Comparison of ENCODE assay signal across 14 cellular contexts in the genomic region with DNA sequence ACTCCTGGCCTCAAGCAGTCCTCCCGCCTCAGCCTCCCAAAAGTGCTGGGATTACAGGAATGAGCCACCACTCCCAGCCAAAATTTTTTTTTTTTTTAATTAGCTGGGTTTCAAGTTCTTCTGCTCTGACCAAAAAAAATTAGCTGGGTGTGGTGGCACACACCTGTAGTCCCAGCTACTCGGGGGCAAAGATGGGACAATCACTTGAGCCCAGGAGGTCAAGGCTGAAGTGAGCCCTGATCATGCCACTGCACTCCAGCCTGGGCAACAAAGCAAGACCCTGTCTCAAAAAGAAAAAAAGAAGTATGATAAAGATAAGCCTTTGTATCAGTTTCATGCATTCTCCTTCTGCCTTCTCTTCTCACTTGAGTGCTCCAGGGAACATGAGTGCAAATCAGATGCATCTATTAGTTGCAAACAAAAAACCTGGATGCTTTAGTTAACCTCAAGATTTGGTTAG. TPM values are rescaled to one million over a fixed set of nuclear protein-coding genes. Genes with fewer than 3 reads are reported as not detected.
DNase-seq lines count a peak whose midpoint lies in the region; ATAC-seq, FAIRE-seq and TF ChIP-seq lines count a peak whose summit lies in the region.
"Had no signal": no experiment of that assay in that cellular context is flagged by ENCODE, and none has a peak within 500 bp of the region (broad histone marks: within the 10 kb centered on the region; RNA-seq: fewer than 3 reads in every experiment).

No MANE protein-coding gene starts in this region.

- no peak overlapping the region for H2AFZ ChIP-seq in K562 (ENCODE audit: low read depth, low read length)

- H3K9ac ChIP-seq in K562 (ENCODE audit: insufficient read depth in 1 of 2, low read depth in 2 of 2, low read length in 2 of 2) (no peak overlapping the region), mucosa of stomach (ENCODE audit: low read length) (peak overlapping the region; percentile 99)

- H3K4me3 ChIP-seq in left ventricle myocardium inferior (peak overlapping the region; percentile 75), K562 (no peak overlapping the region), mucosa of stomach (ENCODE audit: low read length) (peak overlapping the region; percentile 62), upper lobe of right lung (no peak overlapping the region)
- H3K4me3 ChIP-seq: skin epidermis had no signal

- TF ChIP-seq EP300 in K562 (IDR thresholded peaks at IDR 0.05; ENCODE audit: low read length): no peak

- TF ChIP-seq POLR2A in K562 (conservative IDR thresholded peaks at IDR 0.05): no peak

- no peak for FAIRE-seq in K562 (lab: Jason Lieb, UNC)
- FAIRE-seq: bronchial epithelial cell had no signal

- POLR2A ChIA-PET in K562 (lab: Yijun Ruan, JAX): interaction anchor here (0.7 to 8.6 kb wide), 13 partner anchors 11 to 1198 kb away, joined by 3 to 66 read pairs (median 4); partner anchors contain the start of gene NOB1

- H3K27ac ChIP-seq in left ventricle myocardium inferior (replicated peaks) (peak overlapping the region; percentile 94), K562 (ENCODE audit: extremely low read depth, low read depth, low read length) (peak overlapping the region; percentile 97; the same call in 1 of the 3 replicates), upper lobe of right lung (peak overlapping the region; percentile 88)
- H3K27ac ChIP-seq: HL-60 had no signal

- H3K9me3 ChIP-seq in left ventricle myocardium inferior (replicated peaks) (no peaks in the 10 kb centered on the region), K562 (replicated peaks; ENCODE audit: control insufficient read depth, insufficient read depth, low read depth, low read length) (no peaks in the 10 kb centered on the region), mucosa of stomach (ENCODE audit: control insufficient read depth, low read length) (no peaks in the 10 kb centered on the region), upper lobe of right lung (no peaks in the 10 kb centered on the region)

- peak overlapping the region; percentile 13; the same call in 1 of the 2 replicates for H3K4me2 ChIP-seq in K562 (ENCODE audit: insufficient read depth, low read length)

- 100% methylated on average over 2 of the region's 2 CpGs for WGBS in K562 (ENCODE audit: insufficient coverage, low coverage, missing lambda C conversion rate)

- H3K36me3 ChIP-seq in left ventricle myocardium inferior (no peaks in the 10 kb centered on the region), K562 (ENCODE audit: control insufficient read depth, insufficient read depth, low read length) (peaks cover 6% of the 10 kb centered on the region; the same call in 1 of the 3 replicates), mucosa of stomach (ENCODE audit: control insufficient read depth, insufficient read depth, low read length) (no peaks in the 10 kb centered on the region), upper lobe of right lung (no peaks in the 10 kb centered on the region)

- no TSS peak for BruUV-seq in K562 (replicated peaks; lab: Mats Ljungman, UMichigan)

- no peak for TF ChIP-seq CTCF in left ventricle myocardium inferior (IDR thresholded peaks at IDR 0.05; ENCODE audit: borderline replicate concordance)
- TF ChIP-seq CTCF in K562 (IDR thresholded peaks at IDR 0.05 in 2 of 3, conservative IDR thresholded peaks at IDR 0.05 in 1 of 3; ENCODE audit: insufficient read depth in 2 of 3, low read depth in 1 of 3, low read length in 3 of 3): no peak
- TF ChIP-seq CTCF in upper lobe of right lung (IDR thresholded peaks at IDR 0.05): no peak
- no peak for TF ChIP-seq CTCF in GM10266 (IDR thresholded peaks at IDR 0.05; ENCODE audit: control insufficient read depth, insufficient read depth, low read depth, missing control alignments)

- ATAC-seq in K562 (no peak), upper lobe of right lung (no peak), GM18519 (IDR thresholded peaks at IDR 0.05; ENCODE audit: low FRiP score, unreplicated experiment) (no peak), esophagus mucosa (no peak)

- TF ChIP-seq RAD21 in K562 (CRISPR knock-in tag; conservative IDR thresholded peaks at IDR 0.05 in 1 of 2, IDR thresholded peaks at IDR 0.05 in 1 of 2): no peak

- H3K27me3 ChIP-seq in left ventricle myocardium inferior (ENCODE audit: low read depth): no peaks in the 10 kb centered on the region
- no peaks in the 10 kb centered on the region; a peak in 1 of 5 replicates for H3K27me3 ChIP-seq in K562 (ENCODE audit: control insufficient read depth in 2 of 2, insufficient read depth in 2 of 2, low read length in 2 of 2)
- no peaks in the 10 kb centered on the region for H3K27me3 ChIP-seq in mucosa of stomach (ENCODE audit: control insufficient read depth, insufficient read depth, low read length)
- no peaks in the 10 kb centered on the region for H3K27me3 ChIP-seq in upper lobe of right lung

- H3K4me1 ChIP-seq in left ventricle myocardium inferior (peaks cover 38% of the 10 kb centered on the region), K562 (replicated peaks in 1 of 2; ENCODE audit: control insufficient read depth in 2 of 2, insufficient read depth in 2 of 2, low read length in 2 of 2) (peaks cover 26 to 44% of the 10 kb centered on the region in 2 experiments; a peak in 4 of 5 replicates), mucosa of stomach (ENCODE audit: control insufficient read depth, insufficient read depth, low read length) (peaks cover 15% of the 10 kb centered on the region), upper lobe of right lung (peaks cover 17% of the 10 kb centered on the region)

- H3K79me2 ChIP-seq in K562 (ENCODE audit: control insufficient read depth, insufficient read depth, low read length): peaks cover 57% of the 10 kb centered on the region

- no peaks in the 10 kb centered on the region for H4K20me1 ChIP-seq in K562 (replicated peaks; ENCODE audit: control insufficient read depth, insufficient read depth, low read length)

- in situ Hi-C loops in K562 (cut with MboI): no loop called here

- intact Hi-C loops in left ventricle myocardium inferior (cut with micrococcal nuclease) (no loop called here), cardiac septum (cut with DNase I) (no loop called here), K562 (cut with micrococcal nuclease) (no loop called here), upper lobe of right lung (cut with DNase I) (no loop called here)

- CTCF ChIA-PET in K562 (lab: Yijun Ruan, JAX; ENCODE audit: low intra/inter-chr PET ratio): no interaction called here

- DNase-seq in left ventricle myocardium inferior (no peak), cardiac septum (ENCODE audit: low spot score) (no peak), K562 (ENCODE audit: extremely low read depth in 1 of 4, low spot score in 3 of 4) (no peak), upper lobe of right lung (no peak), GM10266 (ENCODE audit: extremely low spot score) (no peak)
- DNase-seq: NCI-H1105 treated with DMSO at 0.1 percent for 48 hours; NCI-H748 treated with DMSO at 0.1 percent for 48 hours; stimulated activated CD8-positive, alpha-beta memory T cell treated with anti-CD3 and anti-CD28 coated beads, Interleukin-4, amount 100 ng/mL, for 48 hours had no signal

- H3K9me1 ChIP-seq in K562 (ENCODE audit: control insufficient read depth, insufficient read depth, low read length): no peaks in the 10 kb centered on the region

RNA-seq across cellular contexts. Expression of gene NQO1, which starts 1.9 kb away (rescaled TPM):
- total RNA-seq in left ventricle myocardium inferior (22.7 TPM), cardiac septum (15.8 TPM), K562 (2014; rRNA removed) (88.9 and 98.8 TPM in 2 replicates), K562 (2014; rRNA removed; fragmentation: Illumina TruSeq; extraction: Trizol) (133 and 142 TPM in 2 replicates), K562 (2015; rRNA removed; fragmentation: Illumina TruSeq; extraction: Trizol) (198 and 202 TPM in 2 replicates), K562 (2021) (102 and 105 TPM in 2 replicates), upper lobe of right lung (77.7 TPM), esophagus mucosa (84.6 TPM)
- total RNA-seq in K562 (2011; cell fraction: chromatin; rRNA removed; ENCODE audit: low replicate concordance): 13.6 and 15.9 TPM in 2 replicates
- 12.1 and 13.3 TPM in 2 replicates for total RNA-seq in K562 (2011; cell fraction: nucleolus; rRNA removed)
- total RNA-seq in K562 (2011; cell fraction: nucleoplasm; rRNA removed): 12.6 and 16.4 TPM in 2 replicates
- polyA plus RNA-seq in K562 (2011; rRNA removed) (78.0 and 122 TPM in 2 replicates), K562 (2014; fragmentation: Illumina TruSeq; extraction: Trizol) (140 and 142 TPM in 2 replicates), K562 (2014; fragmentation: Nextera tagmentation; extraction: Ambion mirVana) (100 to 1,000 TPM in 1 of 2 experiments, 10 to 100 TPM in 1; 96.7 to 152 TPM), K562 (2014; rRNA removed) (116 and 122 TPM in 2 replicates)
- 75.5 and 96.1 TPM in 2 replicates for polyA plus RNA-seq in K562 (2011; cell fraction: cytosol; rRNA removed)
- 20.9 and 23.0 TPM in 2 replicates for polyA plus RNA-seq in K562 (2011; cell fraction: nucleus; rRNA removed)
- polyA plus RNA-seq in K562 (2012): 174 and 178 TPM in 2 replicates
- polyA minus RNA-seq in K562 (2011; rRNA and poly(A)+ RNA removed): 41.7 and 49.6 TPM in 2 replicates
- 19.7 and 29.8 TPM in 2 replicates for polyA minus RNA-seq in K562 (2011; cell fraction: cytosol; rRNA and poly(A)+ RNA removed)
- 3.0 and 6.7 TPM in 2 replicates for polyA minus RNA-seq in K562 (2011; cell fraction: nucleus; rRNA and poly(A)+ RNA removed)

RNA-seq across cellular contexts. Expression of gene NOB1, which starts 30.3 kb away (rescaled TPM):
- total RNA-seq in left ventricle myocardium inferior (14.7 TPM), cardiac septum (16.1 TPM), K562 (2014; rRNA removed) (91.1 and 91.3 TPM in 2 replicates), K562 (2014; rRNA removed; fragmentation: Illumina TruSeq; extraction: Trizol) (61.3 and 63.6 TPM in 2 replicates), K562 (2015; rRNA removed; fragmentation: Illumina TruSeq; extraction: Trizol) (81.2 and 85.7 TPM in 2 replicates), K562 (2021) (117 and 119 TPM in 2 replicates), upper lobe of right lung (32.0 TPM), esophagus mucosa (59.9 TPM)
- 105 and 163 TPM in 2 replicates for total RNA-seq in K562 (2011; cell fraction: chromatin; rRNA removed; ENCODE audit: low replicate concordance)
- total RNA-seq in K562 (2011; cell fraction: nucleolus; rRNA removed): 111 and 135 TPM in 2 replicates
- total RNA-seq in K562 (2011; cell fraction: nucleoplasm; rRNA removed): 77.2 and 104 TPM in 2 replicates
- polyA plus RNA-seq in K562 (2011; rRNA removed) (116 and 135 TPM in 2 replicates), K562 (2014; fragmentation: Illumina TruSeq; extraction: Trizol) (129 and 135 TPM in 2 replicates), K562 (2014; fragmentation: Nextera tagmentation; extraction: Ambion mirVana) (100 to 1,000 TPM in 1 of 2 experiments, 10 to 100 TPM in 1; 42.4 to 139 TPM), K562 (2014; rRNA removed) (148 and 150 TPM in 2 replicates)
- polyA plus RNA-seq in K562 (2011; cell fraction: cytosol; rRNA removed): 157 and 178 TPM in 2 replicates
- 86.6 and 87.3 TPM in 2 replicates for polyA plus RNA-seq in K562 (2011; cell fraction: nucleus; rRNA removed)
- 117 and 160 TPM in 2 replicates for polyA plus RNA-seq in K562 (2012)
- polyA minus RNA-seq in K562 (2011; rRNA and poly(A)+ RNA removed): 122 and 124 TPM in 2 replicates
- polyA minus RNA-seq in K562 (2011; cell fraction: cytosol; rRNA and poly(A)+ RNA removed): 84.0 and 111 TPM in 2 replicates
- polyA minus RNA-seq in K562 (2011; cell fraction: nucleus; rRNA and poly(A)+ RNA removed): 40.3 and 72.0 TPM in 2 replicates

RNA-seq across cellular contexts. Expression of gene WWP2, which starts 37.7 kb away (rescaled TPM):
- total RNA-seq in left ventricle myocardium inferior (21.3 TPM), cardiac septum (23.8 TPM), K562 (2014; rRNA removed) (14.9 and 20.6 TPM in 2 replicates), K562 (2014; rRNA removed; fragmentation: Illumina TruSeq; extraction: Trizol) (14.6 and 17.4 TPM in 2 replicates), K562 (2015; rRNA removed; fragmentation: Illumina TruSeq; extraction: Trizol) (15.3 and 15.8 TPM in 2 replicates), K562 (2021) (33.7 and 34.4 TPM in 2 replicates), upper lobe of right lung (71.9 TPM), esophagus mucosa (31.6 TPM)
- total RNA-seq in K562 (2011; cell fraction: chromatin; rRNA removed; ENCODE audit: low replicate concordance): 54.0 and 74.4 TPM in 2 replicates
- 33.5 and 36.6 TPM in 2 replicates for total RNA-seq in K562 (2011; cell fraction: nucleolus; rRNA removed)
- 32.8 and 44.3 TPM in 2 replicates for total RNA-seq in K562 (2011; cell fraction: nucleoplasm; rRNA removed)
- polyA plus RNA-seq in K562 (2011; rRNA removed) (7.1 and 8.5 TPM in 2 replicates), K562 (2014; fragmentation: Illumina TruSeq; extraction: Trizol) (23.1 and 27.1 TPM in 2 replicates), K562 (2014; fragmentation: Nextera tagmentation; extraction: Ambion mirVana) (1 to 10 TPM; 1.9 to 2.0 TPM), K562 (2014; rRNA removed) (10.7 and 12.1 TPM in 2 replicates)
- 6.5 and 11.3 TPM in 2 replicates for polyA plus RNA-seq in K562 (2011; cell fraction: cytosol; rRNA removed)
- 25.1 and 34.9 TPM in 2 replicates for polyA plus RNA-seq in K562 (2011; cell fraction: nucleus; rRNA removed)
- 24.0 and 37.6 TPM in 2 replicates for polyA plus RNA-seq in K562 (2012)
- polyA minus RNA-seq in K562 (2011; rRNA and poly(A)+ RNA removed): 11.3 and 13.3 TPM in 2 replicates
- polyA minus RNA-seq in K562 (2011; cell fraction: cytosol; rRNA and poly(A)+ RNA removed): 10.2 and 17.9 TPM in 2 replicates
- polyA minus RNA-seq in K562 (2011; cell fraction: nucleus; rRNA and poly(A)+ RNA removed): 12.7 and 15.7 TPM in 2 replicates

Comparison
In these comparisons a context has a peak if more than half of its experiments do, and no peak if none do; other contexts are left out.
1. H3K4me3 ChIP-seq: peak in left ventricle myocardium inferior (single experiment) and mucosa of stomach (single experiment); none in K562 (single experiment) and upper lobe of right lung (single experiment).
2. Peak in every context shown above with its lines, with median percentiles within 50 percentile points of each other: H3K27ac ChIP-seq.